8 cellular contexts compared by ENCODE assay signal in the genomic region with DNA sequence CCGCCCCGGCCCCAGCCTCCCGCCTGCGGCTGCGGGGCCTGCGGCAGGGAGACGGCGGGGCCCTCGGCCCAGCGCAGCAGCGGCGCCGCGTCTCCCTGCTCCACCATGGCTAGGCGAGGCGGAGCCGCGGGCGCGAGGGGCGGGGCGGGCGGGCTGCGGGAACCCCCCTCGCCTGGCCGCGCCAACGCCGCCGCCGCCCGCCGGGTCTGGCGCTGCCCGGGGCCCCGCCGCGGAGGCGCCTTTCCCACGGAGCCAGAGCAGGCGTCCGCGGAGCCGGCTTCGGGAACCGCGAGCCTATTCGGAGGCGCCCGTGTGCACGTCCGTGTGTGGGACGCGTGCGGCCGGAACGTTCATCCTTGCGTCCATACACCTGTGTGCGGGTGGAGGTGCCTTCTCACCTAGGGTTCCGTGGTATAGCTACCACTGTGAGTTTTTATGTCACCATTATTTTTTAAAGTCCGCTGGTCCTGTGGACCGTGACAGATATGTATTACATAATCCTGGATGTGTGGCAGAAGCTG. TPM values are rescaled to one million over a fixed set of nuclear protein-coding genes. Genes with fewer than 3 reads are reported as not detected.
DNase-seq lines count a peak whose midpoint lies in the region; ATAC-seq and TF ChIP-seq lines count a peak whose summit lies in the region.

A gene with protein sequence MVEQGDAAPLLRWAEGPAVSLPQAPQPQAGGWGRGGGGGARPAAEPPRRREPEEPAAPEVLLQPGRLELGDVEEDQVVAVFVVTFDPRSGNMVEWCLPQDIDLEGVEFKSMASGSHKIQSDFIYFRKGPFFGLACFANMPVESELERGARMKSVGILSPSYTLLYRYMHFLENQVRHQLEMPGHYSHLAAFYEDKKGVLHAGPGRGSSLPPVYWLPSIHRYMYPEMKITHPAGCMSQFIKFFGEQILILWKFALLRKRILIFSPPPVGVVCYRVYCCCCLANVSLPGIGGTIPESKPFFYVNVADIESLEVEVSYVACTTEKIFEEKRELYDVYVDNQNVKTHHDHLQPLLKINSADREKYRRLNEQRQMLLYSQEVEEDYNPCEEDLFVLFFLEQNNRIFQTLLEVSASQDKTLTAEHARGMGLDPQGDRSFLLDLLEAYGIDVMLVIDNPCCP (minus strand): TSS at position 120 of the 521 bp plus-strand sequence. CDS start 13 bp downstream, at position 107.

- H3K27me3 Mint-ChIP-seq in Caco-2 (ENCODE audit: insufficient read depth, unreplicated experiment): no peaks in the 10 kb centered on the region

- H3K4me1 Mint-ChIP-seq in Caco-2 (ENCODE audit: low read depth, unreplicated experiment): peaks cover 34% of the 10 kb centered on the region

- H3K9me3 ChIP-seq in Caco-2 (no peaks in the 10 kb centered on the region), ascending aorta (no peaks in the 10 kb centered on the region)

- CTCF ChIA-PET in Caco-2 (lab: Charles Lee): interaction anchor here (1.1 to 1.9 kb wide), 3 partner anchors 13 to 48 kb away, joined by 3 to 11 read pairs (median 7); a partner anchor contains a TSS

- no TSS peak for BruUV-seq in Caco-2 (replicated peaks; lab: Mats Ljungman, UMichigan)

- peak; percentile 87 for ATAC-seq in GM19397 (IDR thresholded peaks at IDR 0.05; ENCODE audit: unreplicated experiment)
- ATAC-seq in HG03558 (IDR thresholded peaks at IDR 0.05; ENCODE audit: extremely low read depth, unreplicated experiment): peak; percentile 40

- H3K9me3 Mint-ChIP-seq in Caco-2 (ENCODE audit: unreplicated experiment): no peaks in the 10 kb centered on the region

- H3K4me3 ChIP-seq in Caco-2 (ENCODE audit: low read depth, low read length) (peak within 1 kb of the TSS; percentile 84), ascending aorta (peak within 1 kb of the TSS; percentile 84 to 99)

- POLR2A ChIA-PET in Caco-2 (lab: Charles Lee): interaction anchor here (2.3 kb wide), 1 partner anchor 12 kb away, joined by 6 read pairs; no protein-coding TSS in a partner anchor

- H3K27me3 ChIP-seq in Caco-2 (replicated peaks; ENCODE audit: control insufficient read depth, insufficient read depth, low read length): no peaks in the 10 kb centered on the region
- H3K27me3 ChIP-seq in ascending aorta: no peaks in the 10 kb centered on the region

- H3K27ac ChIP-seq in ascending aorta: peak within 1 kb of the TSS; percentile 82 to 97

- intact Hi-C loops in Caco-2 (cut with micrococcal nuclease; ENCODE audit: unreplicated experiment): loop anchor here (2.0 to 10.0 kb wide), 2 partner anchors 37 to 47 kb away; a partner anchor contains a TSS
- intact Hi-C loops in ascending aorta (cut with DNase I): loop anchor here (2.0 to 5.0 kb wide), 2 partner anchors 37 to 50 kb away; a partner anchor contains a TSS

- no peaks in the 10 kb centered on the region for H3K36me3 Mint-ChIP-seq in Caco-2 (ENCODE audit: insufficient read depth, unreplicated experiment)

- H3K4me1 ChIP-seq in Caco-2 (peaks cover 51% of the 10 kb centered on the region), ascending aorta (peaks cover 0 to 9% of the 10 kb centered on the region in 2 donors)

- H3K27ac Mint-ChIP-seq in Caco-2 (ENCODE audit: unreplicated experiment): no peak within 1 kb of the TSS

- no peaks in the 10 kb centered on the region; the same call in 1 of the 2 replicates for H3K36me3 ChIP-seq in Caco-2 (ENCODE audit: control insufficient read depth, insufficient read depth, low read length)
- H3K36me3 ChIP-seq in ascending aorta: no peaks in the 10 kb centered on the region

- DNase-seq in Caco-2 (peak; percentile 41 to 61), T follicular helper cell (ENCODE audit: low read depth) (peak; percentile 37), ascending aorta (ENCODE audit: low spot score in 2 of 2) (peak in 1 of 2 donors; percentile 73), hypothalamus (lab: John Stamatoyannopoulos, UW) (peak in 27 of 51 donors; percentile 5 to 71 (median 42)), retina (peak; percentile 73), SKM-1 (lab: John Stamatoyannopoulos, UW; ENCODE audit: unreplicated experiment) (no peak)

- peak within 1 kb of the TSS; percentile 76 for H3K4me3 Mint-ChIP-seq in Caco-2 (ENCODE audit: unreplicated experiment)

- TF ChIP-seq CTCF in Caco-2 (IDR thresholded peaks at IDR 0.05; ENCODE audit: insufficient read depth in 1 of 2, low read depth in 1 of 2, low read length in 1 of 2, severe bottlenecking in 1 of 2, unreplicated experiment in 1 of 2) (no peak), ascending aorta (IDR thresholded peaks at IDR 0.05) (no peak)

RNA-seq across cellular contexts. Expression of the gene that starts here (rescaled TPM):
- total RNA-seq in Caco-2 (2022) (33.0 and 37.0 TPM in 2 replicates), ascending aorta (10.4 TPM)
